Comparison of ENCODE assay signal across 1 cellular context in the genomic region with DNA sequence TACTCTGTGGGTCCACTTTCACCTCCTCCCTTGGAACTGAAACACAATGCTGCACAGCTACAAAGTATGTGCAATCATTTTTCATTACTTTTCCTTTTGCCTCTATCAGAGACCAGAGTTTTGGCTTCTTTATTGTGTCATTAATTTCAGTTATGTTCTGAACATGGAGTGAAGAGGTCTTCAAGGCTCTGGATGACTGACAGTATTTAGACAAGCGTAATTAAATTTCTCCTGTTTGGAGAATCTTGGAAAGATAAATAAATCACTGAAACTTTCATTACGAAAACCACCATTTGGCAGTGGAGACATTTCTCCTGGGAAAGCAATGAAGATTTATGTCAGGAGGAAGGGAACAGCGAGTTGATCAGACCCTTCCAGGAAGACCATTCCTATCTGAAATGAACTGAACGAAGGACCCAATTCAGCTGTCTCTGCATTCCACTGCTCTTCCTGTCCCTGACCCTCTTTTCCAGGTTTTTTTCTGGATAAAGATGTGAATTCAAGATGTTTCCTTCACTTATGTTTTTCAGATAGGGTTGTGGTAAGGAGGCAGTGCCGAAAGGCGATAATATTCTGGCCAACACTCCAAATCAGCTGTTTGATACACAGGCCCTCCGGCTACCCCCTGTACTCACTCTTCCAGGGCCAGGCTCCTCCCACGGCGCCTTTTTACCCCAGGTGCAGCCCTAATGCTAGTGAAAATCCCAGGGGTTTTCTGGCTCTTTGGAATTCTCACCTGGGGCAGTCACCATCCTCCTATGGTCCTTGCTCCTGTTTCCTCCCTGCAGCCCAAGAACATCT.
TF ChIP-seq lines count a peak whose summit lies in the region.

No MANE protein-coding gene starts in this region.

TF ChIP-seq in endothelial cell of umbilical vein, 7 proteins besides CTCF, POLR2A, EP300 and RAD21:
- TF ChIP-seq JUN (IDR thresholded peaks at IDR 0.05; ENCODE audit: borderline replicate concordance, insufficient read depth, insufficient read length, low read depth) = no peak
- TF ChIP-seq POLR2AphosphoS5 (IDR thresholded peaks at IDR 0.05; ENCODE audit: insufficient read depth, low read depth, low read length) = no peak
- TF ChIP-seq EZH2 (IDR thresholded peaks at IDR 0.05; ENCODE audit: borderline replicate concordance, low read depth, low read length, severe bottlenecking) = no peak
- no peak for TF ChIP-seq MYC (IDR thresholded peaks at IDR 0.05; ENCODE audit: low read depth, low read length)
- TF ChIP-seq, protein P1, sequence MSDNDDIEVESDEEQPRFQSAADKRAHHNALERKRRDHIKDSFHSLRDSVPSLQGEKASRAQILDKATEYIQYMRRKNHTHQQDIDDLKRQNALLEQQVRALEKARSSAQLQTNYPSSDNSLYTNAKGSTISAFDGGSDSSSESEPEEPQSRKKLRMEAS (IDR thresholded peaks at IDR 0.05; ENCODE audit: insufficient read depth, insufficient read length) = no peak
- TF ChIP-seq GATA2 (IDR thresholded peaks at IDR 0.05; ENCODE audit: insufficient read depth, insufficient read length, low read depth, low read length) = no peak
- no peak for TF ChIP-seq FOS (IDR thresholded peaks at IDR 0.05; ENCODE audit: borderline replicate concordance, insufficient read depth, low read length)
